ENCODE assay signal across 35 cellular contexts in genomic region chr3:67744699-67745098, GRCh38.
"Had no signal": no experiment of that assay in that cellular context is flagged by ENCODE, and none has a peak within 500 bp of the region (broad histone marks: within the 10 kb centered on the region; RNA-seq: fewer than 3 reads in every experiment).

No MANE protein-coding gene starts in this region.

- H3K9me3 ChIP-seq: MG63 had no signal

- DNase-seq: MG63, MM.1S, MV-4-11, NCI-H1048, NCI-H1092, NCI-H1092 treated with DMSO at 0.1 percent for 48 hours, NCI-H1105, NCI-H1105 treated with DMSO at 0.1 percent for 48 hours, NCI-H1417, NCI-H1417 treated with DMSO at 0.1 percent for 48 hours, NCI-H1436, NCI-H1436 treated with DMSO at 0.1 percent for 48 hours, NCI-H146, NCI-H1694, NCI-H1694 treated with DMSO at 0.1 percent for 48 hours, NCI-H187, NCI-H187 treated with DMSO at 0.1 percent for 48 hours, NCI-H1930, NCI-H2029, NCI-H2029 treated with DMSO at 0.1 percent for 48 hours, NCI-H2081, NCI-H2081 treated with DMSO at 0.1 percent for 48 hours, NCI-H2107, NCI-H2171, NCI-H2171 treated with DMSO at 0.1 percent for 48 hours, NCI-H2227 treated with DMSO at 0.1 percent for 48 hours, NCI-H226, NCI-H345, NCI-H446, NCI-H446 treated with DMSO at 0.1 percent for 48 hours, NCI-H510A, NCI-H510A treated with DMSO at 0.1 percent for 48 hours, NCI-H524, NCI-H524 treated with DMSO at 0.1 percent for 48 hours, NCI-H526 had no signal

- H3K36me3 ChIP-seq: MG63 had no signal

- H3K4me3 ChIP-seq: MG63 had no signal

- H3K27me3 ChIP-seq: MG63 had no signal
